14 cellular contexts compared by ENCODE assay signal in the genomic region with DNA sequence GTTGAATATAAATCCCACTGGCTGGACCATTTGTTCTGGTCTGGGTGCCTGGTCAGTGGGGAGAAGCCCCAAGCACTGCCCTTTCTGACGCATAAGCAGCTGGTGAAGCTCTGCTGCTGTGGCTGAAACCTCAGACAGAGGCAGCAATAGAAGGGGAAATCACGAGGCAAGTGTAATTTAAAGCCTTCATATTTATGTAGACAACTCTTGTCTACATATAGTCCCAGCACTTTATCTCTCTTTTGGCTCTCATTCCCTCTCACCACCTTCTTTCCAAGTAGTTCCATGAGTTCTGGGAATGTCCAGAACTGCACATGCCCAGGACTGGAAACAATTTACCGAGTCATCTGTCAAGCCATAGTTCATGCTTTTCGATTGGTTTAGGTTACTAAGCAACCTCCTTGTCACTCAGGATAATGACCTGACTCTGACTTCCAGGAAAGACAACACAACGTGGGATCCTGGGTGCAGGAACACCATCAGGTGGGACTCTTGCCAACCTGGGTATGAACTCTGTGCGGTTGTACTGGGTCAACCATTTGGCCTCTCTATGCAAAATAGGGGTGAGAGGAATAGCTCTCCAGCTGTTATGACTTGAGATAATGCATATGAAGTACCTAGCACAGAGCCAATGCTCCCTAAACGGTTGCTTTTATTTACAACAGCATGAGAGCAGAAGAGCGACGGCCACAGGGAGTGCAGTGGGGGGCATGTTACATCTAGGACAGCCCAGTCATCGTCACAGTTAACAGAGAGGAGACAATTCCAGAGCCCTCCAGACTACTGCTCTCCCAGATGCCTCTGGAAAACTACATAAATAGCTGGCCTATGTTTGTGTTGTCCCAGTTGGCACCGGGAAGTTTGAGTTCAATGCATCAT.
DNase-seq lines count a peak whose midpoint lies in the region; ATAC-seq, FAIRE-seq and TF ChIP-seq lines count a peak whose summit lies in the region.
"Had no signal": no experiment of that assay in that cellular context is flagged by ENCODE, and none has a peak within 500 bp of the region (broad histone marks: within the 10 kb centered on the region; RNA-seq: fewer than 3 reads in every experiment).

No MANE protein-coding gene starts in this region.

- intact Hi-C loops in right lobe of liver (cut with DNase I) = loop anchor here in 1 of 2 donors (10.0 kb wide), 1 partner anchor 130 kb away; no protein-coding TSS in a partner anchor
- intact Hi-C loops in colonic mucosa (cut with DNase I) = no loop called here

- H4K20me1 ChIP-seq in astrocyte (ENCODE audit: insufficient read depth, low read length) = no peaks in the 10 kb centered on the region

- H3K27ac Mint-ChIP-seq in astrocyte (ENCODE audit: unreplicated experiment) (no peak overlapping the region), glutamatergic neuron (ENCODE audit: unreplicated experiment) (no peak overlapping the region)
- H3K27ac Mint-ChIP-seq: B cell had no signal

- ATAC-seq in GM21786 (IDR thresholded peaks at IDR 0.05; ENCODE audit: unreplicated experiment) = peak; percentile 67
- ATAC-seq in right lobe of liver = peak; percentile 58 to 84 (median 73)
- no peak for ATAC-seq in HG02610 (IDR thresholded peaks at IDR 0.05; ENCODE audit: unreplicated experiment)
- ATAC-seq: natural killer cell treated with Interleukin-12 subunit alpha and Interleukin-12 subunit beta and Interleukin-15 and Interleukin-18, amount 100 ng/mL, for 72 hours had no signal

- peak; percentile 28 for TF ChIP-seq POLR2A in right lobe of liver (IDR thresholded peaks at IDR 0.05)

- H3K4me3 ChIP-seq in astrocyte (ENCODE audit: insufficient read depth, low read depth, low read length) (no peak overlapping the region), right lobe of liver (peak overlapping the region in 2 of 3 donors; percentile 14 to 17), colonic mucosa (no peak overlapping the region)

- no peak overlapping the region for H3K27ac ChIP-seq in astrocyte (ENCODE audit: low read depth, low read length)
- H3K27ac ChIP-seq in right lobe of liver = peak overlapping the region; percentile 59 to 100 (median 96)
- no peak overlapping the region for H3K27ac ChIP-seq in colonic mucosa

- H3K36me3 ChIP-seq in astrocyte (ENCODE audit: insufficient read depth, low read length) (no peaks in the 10 kb centered on the region), right lobe of liver (peaks cover 0 to 4% (median 0%) of the 10 kb centered on the region in 4 donors), colonic mucosa (no peaks in the 10 kb centered on the region)

- DNase-seq in DMS153 treated with DMSO at 0.1 percent for 48 hours (lab: John Stamatoyannopoulos, UW; ENCODE audit: unreplicated experiment) = peak; percentile 4
- DNase-seq in astrocyte (ENCODE audit: low read depth) = peak; percentile 46
- peak; percentile 65 to 93 (median 83) for DNase-seq in right lobe of liver
- DNase-seq in NCI-H2107 treated with DMSO at 0.1 percent for 48 hours (lab: John Stamatoyannopoulos, UW; ENCODE audit: unreplicated experiment) = no peak
- no peak for DNase-seq in glutamatergic neuron
- DNase-seq in colonic mucosa = no peak
- DNase-seq: activated CD4-positive, CD25-positive, alpha-beta regulatory T cell; activated gamma-delta T cell treated with Interleukin-2 at 50 U/mL for 16 hours; stimulated activated CD4-positive, alpha-beta T cell treated with anti-CD3 and anti-CD28 coated beads, Interleukin-2, amount 100 ng/mL, for 48 hours had no signal

- H3K27me3 Mint-ChIP-seq in astrocyte (ENCODE audit: low read depth, unreplicated experiment) = peaks cover 6% of the 10 kb centered on the region
- H3K27me3 Mint-ChIP-seq in glutamatergic neuron (ENCODE audit: unreplicated experiment) = peaks cover 3% of the 10 kb centered on the region
- H3K27me3 Mint-ChIP-seq: B cell; natural killer cell treated with Interleukin-12 subunit alpha and Interleukin-12 subunit beta and Interleukin-15 and Interleukin-18, amount 100 ng/mL, for 72 hours had no signal

- peaks cover 5% of the 10 kb centered on the region for H3K4me1 ChIP-seq in astrocyte (ENCODE audit: insufficient read depth, low read length)
- peaks cover 0 to 52% (median 19%) of the 10 kb centered on the region in 4 donors for H3K4me1 ChIP-seq in right lobe of liver
- H3K4me1 ChIP-seq in colonic mucosa = no peaks in the 10 kb centered on the region

- no peak overlapping the region for H3K4me2 ChIP-seq in astrocyte (ENCODE audit: low read length)

- H3K4me1 Mint-ChIP-seq in astrocyte (ENCODE audit: low read depth, unreplicated experiment) = peaks cover 32% of the 10 kb centered on the region
- no peaks in the 10 kb centered on the region for H3K4me1 Mint-ChIP-seq in glutamatergic neuron (ENCODE audit: low read depth, unreplicated experiment)

- H3K9me3 ChIP-seq in astrocyte (ENCODE audit: insufficient read depth, low read depth, low read length) = no peaks in the 10 kb centered on the region
- no peaks in the 10 kb centered on the region for H3K9me3 ChIP-seq in right lobe of liver
- H3K9me3 ChIP-seq in colonic mucosa = no peaks in the 10 kb centered on the region

- H3K79me2 ChIP-seq in astrocyte (ENCODE audit: insufficient read depth, low read length) = no peaks in the 10 kb centered on the region

- H3K36me3 Mint-ChIP-seq in astrocyte (ENCODE audit: low read depth, unreplicated experiment) (no peaks in the 10 kb centered on the region), glutamatergic neuron (ENCODE audit: unreplicated experiment) (peaks cover 4% of the 10 kb centered on the region)
- H3K36me3 Mint-ChIP-seq: natural killer cell treated with Interleukin-12 subunit alpha and Interleukin-12 subunit beta and Interleukin-15 and Interleukin-18, amount 100 ng/mL, for 72 hours had no signal

- H3K9me3 Mint-ChIP-seq in astrocyte (ENCODE audit: unreplicated experiment) (peaks cover 6% of the 10 kb centered on the region), glutamatergic neuron (ENCODE audit: unreplicated experiment) (peaks cover 9% of the 10 kb centered on the region)
- H3K9me3 Mint-ChIP-seq: natural killer cell treated with Interleukin-12 subunit alpha and Interleukin-12 subunit beta and Interleukin-15 and Interleukin-18, amount 100 ng/mL, for 72 hours had no signal

- H3K9ac ChIP-seq in astrocyte (ENCODE audit: low read length) (no peak overlapping the region), colonic mucosa (ENCODE audit: low read depth in 2 of 2, low read length in 2 of 2) (no peak overlapping the region)

- H2AFZ ChIP-seq in astrocyte (ENCODE audit: low read depth, low read length) = no peak overlapping the region

- H3K4me3 Mint-ChIP-seq in astrocyte (ENCODE audit: unreplicated experiment) = no peak overlapping the region
- no peak overlapping the region for H3K4me3 Mint-ChIP-seq in glutamatergic neuron (ENCODE audit: unreplicated experiment)
- H3K4me3 Mint-ChIP-seq: B cell; natural killer cell treated with Interleukin-12 subunit alpha and Interleukin-12 subunit beta and Interleukin-15 and Interleukin-18, amount 100 ng/mL, for 72 hours had no signal

- no peak for FAIRE-seq in astrocyte (lab: Jason Lieb, UNC)
- FAIRE-seq: colon had no signal

- no peaks in the 10 kb centered on the region for H3K27me3 ChIP-seq in astrocyte (ENCODE audit: insufficient read depth, low read length)
- no peaks in the 10 kb centered on the region for H3K27me3 ChIP-seq in right lobe of liver
- H3K27me3 ChIP-seq in colonic mucosa = no peaks in the 10 kb centered on the region

- TF ChIP-seq CTCF in astrocyte (IDR thresholded peaks at IDR 0.05; ENCODE audit: insufficient read depth, low read depth, low read length) (no peak), right lobe of liver (IDR thresholded peaks at IDR 0.05) (no peak), glutamatergic neuron (IDR thresholded peaks at IDR 0.05; ENCODE audit: partially characterized antibody, unreplicated experiment) (no peak), colonic mucosa (IDR thresholded peaks at IDR 0.05) (no peak)

- WGBS in right lobe of liver (ENCODE audit: insufficient coverage, low coverage, low lambda C conversion rate, missing lambda C conversion rate) = 22% methylated on average over 9 of the region's 11 CpGs

Comparison
In these comparisons a context has a peak if more than half of its experiments do, and no peak if none do; other contexts are left out.
1. DNase-seq: peak in DMS153 treated with DMSO at 0.1 percent for 48 hours (single experiment), astrocyte (single experiment) and right lobe of liver (3 of 3); none in NCI-H2107 treated with DMSO at 0.1 percent for 48 hours (single experiment), glutamatergic neuron (single experiment) and colonic mucosa (single experiment).
2. H3K27ac ChIP-seq: peak in right lobe of liver (3 of 3); none in astrocyte (single experiment) and colonic mucosa (single experiment).
3. H3K4me3 ChIP-seq: peak in right lobe of liver (2 of 3); none in astrocyte (single experiment) and colonic mucosa (single experiment).